Comparison of ENCODE assay signal across 16 cellular contexts in genomic region chrX:65838674-65839073, GRCh38.
DNase-seq lines count a peak whose midpoint lies in the region; ATAC-seq, FAIRE-seq and TF ChIP-seq lines count a peak whose summit lies in the region.
"Had no signal": no experiment of that assay in that cellular context is flagged by ENCODE, and none has a peak within 500 bp of the region (broad histone marks: within the 10 kb centered on the region; RNA-seq: fewer than 3 reads in every experiment).

No MANE protein-coding gene starts in this region.

- H3K27ac ChIP-seq in HL-60 (replicated peaks) (peak overlapping the region; percentile 62), esophagus squamous epithelium (peak overlapping the region in 3 of 4 donors; percentile 28 to 70 (median 46)), small intestine (ENCODE audit: low read depth in 1 of 2, low read length in 1 of 2) (no peak overlapping the region)
- H3K27ac ChIP-seq: BLaER1 treated with 17β-estradiol and CSF1 and Interleukin-3, amounts not matched to agents 10 nM and 100 nM had no signal

- H3K4me1 ChIP-seq in esophagus squamous epithelium (peaks cover 0 to 5% (median 0%) of the 10 kb centered on the region in 3 donors), small intestine (ENCODE audit: control insufficient read depth in 2 of 2, insufficient read depth in 1 of 2, low read depth in 1 of 2, low read length in 1 of 2) (no peaks in the 10 kb centered on the region)
- H3K4me1 ChIP-seq: BLaER1 treated with 17β-estradiol and CSF1 and Interleukin-3, amounts not matched to agents 10 nM and 100 nM had no signal

- no peak for ATAC-seq in HG03460 (IDR thresholded peaks at IDR 0.05; ENCODE audit: unreplicated experiment)
- ATAC-seq in GM21447 (IDR thresholded peaks at IDR 0.05; ENCODE audit: unreplicated experiment), result no peak
- ATAC-seq: HCT116 had no signal

- H3K36me3 ChIP-seq in esophagus squamous epithelium (no peaks in the 10 kb centered on the region), small intestine (ENCODE audit: control insufficient read depth in 2 of 2, insufficient read depth in 2 of 2, low read length in 2 of 2) (no peaks in the 10 kb centered on the region)
- H3K36me3 ChIP-seq: BLaER1 treated with 17β-estradiol and CSF1 and Interleukin-3, amounts not matched to agents 10 nM and 100 nM had no signal

- H3K27me3 ChIP-seq in HL-60 (ENCODE audit: insufficient read depth, poor library complexity, severe bottlenecking) (no peaks in the 10 kb centered on the region), esophagus squamous epithelium (no peaks in the 10 kb centered on the region), small intestine (ENCODE audit: control insufficient read depth in 2 of 2, insufficient read depth in 2 of 2, low read length in 2 of 2) (no peaks in the 10 kb centered on the region)

- FAIRE-seq in small intestine (lab: Jason Lieb, UNC), result no peak

- 14 to 55% methylated on average over 1 to 3 of the region's 3 CpGs for WGBS in esophagus squamous epithelium, 2 donors
- 60 to 85% (median 61%) methylated on average over 3 of the region's 3 CpGs for WGBS in small intestine, 3 donors

- TF ChIP-seq POLR2A in esophagus squamous epithelium (IDR thresholded peaks at IDR 0.05), result no peak

- H3K4me3 ChIP-seq in HL-60 (replicated peaks; ENCODE audit: insufficient read depth, low read length), result no peak overlapping the region
- no peak overlapping the region for H3K4me3 ChIP-seq in epithelial cell of esophagus (ENCODE audit: low read length)
- no peak overlapping the region for H3K4me3 ChIP-seq in esophagus squamous epithelium
- H3K4me3 ChIP-seq in small intestine (ENCODE audit: low read depth in 1 of 2, low read length in 2 of 2), result no peak overlapping the region
- H3K4me3 ChIP-seq: BLaER1 treated with 17β-estradiol and CSF1 and Interleukin-3, amounts not matched to agents 10 nM and 100 nM had no signal

- TF ChIP-seq CTCF in HL-60 (IDR thresholded peaks at IDR 0.05; ENCODE audit: insufficient read depth, low read length) (no peak), epithelial cell of esophagus (IDR thresholded peaks at IDR 0.05; ENCODE audit: insufficient read depth, low read depth, low read length, missing control alignments) (no peak), esophagus squamous epithelium (IDR thresholded peaks at IDR 0.05) (no peak)

- H3K9me3 ChIP-seq in esophagus squamous epithelium, result no peaks in the 10 kb centered on the region
- no peaks in the 10 kb centered on the region for H3K9me3 ChIP-seq in small intestine (ENCODE audit: control insufficient read depth, low read depth)

- intact Hi-C loops in esophagus squamous epithelium (cut with DNase I), result no loop called here

- no peak for DNase-seq in HL-60 (ENCODE audit: low read depth in 1 of 2, low spot score in 1 of 2)
- DNase-seq in epithelial cell of esophagus (ENCODE audit: low read depth), result peak; percentile 6
- DNase-seq in esophagus squamous epithelium (lab: John Stamatoyannopoulos, UW), result no peak
- peak; percentile 0 for DNase-seq in small intestine
- no peak for DNase-seq in amniotic stem cell (lab: John Stamatoyannopoulos, UW)
- no peak for DNase-seq in SW 1271 (lab: John Stamatoyannopoulos, UW)
- DNase-seq: CD4-positive, alpha-beta T cell; DMS153; DMS79; GOT3; H7; HFFc6 had no signal

Comparison
In these comparisons a context has a peak if more than half of its experiments do, and no peak if none do; other contexts are left out.
1. DNase-seq: peak in epithelial cell of esophagus (single experiment) and small intestine (single experiment); none in HL-60 (0 of 2), esophagus squamous epithelium (single experiment), amniotic stem cell (single experiment) and SW 1271 (0 of 2).
2. H3K27ac ChIP-seq: peak in HL-60 (single experiment) and esophagus squamous epithelium (3 of 4); none in small intestine (0 of 2).